In genomic region chr22:33274214-33274828, GRCh38 we compare ENCODE assay signal across 8 cellular contexts.
A peak's percentile ranks its signal among the peaks of the same experiment; 100 is the strongest.
DNase-seq lines count a peak whose midpoint lies in the region; ATAC-seq and TF ChIP-seq lines count a peak whose summit lies in the region.

No MANE protein-coding gene starts in this region.

- H3K79me2 ChIP-seq in GM23248 (ENCODE audit: insufficient read depth), result no peaks in the 10 kb centered on the region
- H3K79me2 ChIP-seq in mesendoderm (ENCODE audit: control insufficient read depth, insufficient read depth, low read length), result no peaks in the 10 kb centered on the region

- POLR2A ChIA-PET in CD8-positive, alpha-beta memory T cell (lab: Charles Lee), result no interaction called here

- DNase-seq in COLO668 (lab: John Stamatoyannopoulos, UW; ENCODE audit: unreplicated experiment) (peak; percentile 12), GM23248 (peak; percentile 36), mesendoderm (peak; percentile 69), medulla oblongata (ENCODE audit: extremely low spot score) (no peak)
- no peak for DNase-seq in effector memory CD8-positive, alpha-beta T cell
- no peak for DNase-seq in CD8-positive, alpha-beta memory T cell

- no peaks in the 10 kb centered on the region for H3K27me3 Mint-ChIP-seq in effector memory CD8-positive, alpha-beta T cell
- no peaks in the 10 kb centered on the region for H3K27me3 Mint-ChIP-seq in CD8-positive, alpha-beta memory T cell

- H3F3A ChIP-seq in GM23248 (ENCODE audit: insufficient read depth), result no peaks in the 10 kb centered on the region

- H3K36me3 Mint-ChIP-seq in effector memory CD8-positive, alpha-beta T cell (ENCODE audit: insufficient read depth), result no peaks in the 10 kb centered on the region
- H3K36me3 Mint-ChIP-seq in CD8-positive, alpha-beta memory T cell, result no peaks in the 10 kb centered on the region

- ATAC-seq in HG02610 (IDR thresholded peaks at IDR 0.05; ENCODE audit: unreplicated experiment), result no peak
- no peak for ATAC-seq in effector memory CD8-positive, alpha-beta T cell (replicated peaks)

- CTCF ChIA-PET in CD8-positive, alpha-beta memory T cell (lab: Charles Lee), result no interaction called here

- H2BK15ac ChIP-seq in mesendoderm (replicated peaks; ENCODE audit: low read depth), result no peak overlapping the region

- H2BK5ac ChIP-seq in mesendoderm (ENCODE audit: low read length), result no peak overlapping the region

- no peaks in the 10 kb centered on the region for H3K9me3 ChIP-seq in GM23248 (ENCODE audit: low read depth)
- H3K9me3 ChIP-seq in CD8-positive, alpha-beta memory T cell (ENCODE audit: low read length), result no peaks in the 10 kb centered on the region

- no peak overlapping the region for H3K4me2 ChIP-seq in GM23248 (ENCODE audit: unreplicated experiment)
- no peak overlapping the region for H3K4me2 ChIP-seq in mesendoderm (ENCODE audit: low read length)

- H4K8ac ChIP-seq in mesendoderm (ENCODE audit: low read depth, low read length), result no peak overlapping the region

- H3K4me1 ChIP-seq in GM23248 (ENCODE audit: insufficient read depth) (no peaks in the 10 kb centered on the region), mesendoderm (ENCODE audit: control insufficient read depth, low read depth, low read length) (no peaks in the 10 kb centered on the region)
- no peaks in the 10 kb centered on the region for H3K4me1 ChIP-seq in CD8-positive, alpha-beta memory T cell (ENCODE audit: insufficient read depth, low read length)

- no peaks in the 10 kb centered on the region for H3K79me1 ChIP-seq in mesendoderm (ENCODE audit: low read length)

- peaks cover 3 to 7% of the 10 kb centered on the region in 2 donors for H3K9me3 Mint-ChIP-seq in effector memory CD8-positive, alpha-beta T cell
- peaks cover 0 to 7% (median 2%) of the 10 kb centered on the region in 5 donors for H3K9me3 Mint-ChIP-seq in CD8-positive, alpha-beta memory T cell

- 87 to 88% methylated on average over 15 of the region's 15 CpGs for WGBS in GM23248 (ENCODE audit: low coverage in 1 of 2, low lambda C conversion rate in 2 of 2, missing lambda C conversion rate in 2 of 2), 2 experiments
- WGBS in mesendoderm (ENCODE audit: extremely low coverage, insufficient coverage, low lambda C conversion rate), result no CpG with 5 or more reads among the region's 15 CpGs

- H3K27ac Mint-ChIP-seq in effector memory CD8-positive, alpha-beta T cell, result no peak overlapping the region
- no peak overlapping the region for H3K27ac Mint-ChIP-seq in CD8-positive, alpha-beta memory T cell

- H3K27ac ChIP-seq in GM23248 (no peak overlapping the region), VCaP (peak overlapping the region; percentile 86; the same call in 1 of the 2 replicates), mesendoderm (ENCODE audit: low read depth, low read length) (no peak overlapping the region)
- H3K27ac ChIP-seq in CD8-positive, alpha-beta memory T cell (ENCODE audit: low read depth, low read length), result no peak overlapping the region

- H4K5ac ChIP-seq in mesendoderm (ENCODE audit: low read length), result no peak overlapping the region

- H3K36me3 ChIP-seq in GM23248 (ENCODE audit: low read depth) (no peaks in the 10 kb centered on the region), mesendoderm (ENCODE audit: control insufficient read depth, insufficient read depth, low read length) (no peaks in the 10 kb centered on the region)
- H3K36me3 ChIP-seq in CD8-positive, alpha-beta memory T cell (ENCODE audit: insufficient read depth, low read length), result no peaks in the 10 kb centered on the region

- H3K18ac ChIP-seq in mesendoderm (ENCODE audit: low read length), result no peak overlapping the region

- no peaks in the 10 kb centered on the region for H3K4me1 Mint-ChIP-seq in effector memory CD8-positive, alpha-beta T cell (ENCODE audit: low read depth in 2 of 2)
- no peaks in the 10 kb centered on the region for H3K4me1 Mint-ChIP-seq in CD8-positive, alpha-beta memory T cell

- H3K4me3 ChIP-seq in GM23248 (no peak overlapping the region), mesendoderm (ENCODE audit: low read length) (no peak overlapping the region)
- no peak overlapping the region for H3K4me3 ChIP-seq in CD8-positive, alpha-beta memory T cell (ENCODE audit: low read length)

- no peak overlapping the region for H2AFZ ChIP-seq in GM23248

- no peak overlapping the region for H3K4me3 Mint-ChIP-seq in effector memory CD8-positive, alpha-beta T cell
- no peak overlapping the region for H3K4me3 Mint-ChIP-seq in CD8-positive, alpha-beta memory T cell

- TF ChIP-seq CTCF in VCaP (conservative IDR thresholded peaks at IDR 0.05), result peak; percentile 47

- H3K9ac ChIP-seq in GM23248, result no peak overlapping the region
- H3K9ac ChIP-seq in mesendoderm (ENCODE audit: low read length), result no peak overlapping the region

- H4K20me1 ChIP-seq in GM23248 (ENCODE audit: insufficient read depth), result no peaks in the 10 kb centered on the region

- H2AK5ac ChIP-seq in mesendoderm (ENCODE audit: low read length), result no peak overlapping the region

- no peak overlapping the region for H3K23ac ChIP-seq in mesendoderm (ENCODE audit: low read length)

- H3K4ac ChIP-seq in mesendoderm (ENCODE audit: low read depth, low read length), result peak overlapping the region; percentile 50

- no peak overlapping the region for H2BK120ac ChIP-seq in mesendoderm (ENCODE audit: low read depth, low read length)

- no peaks in the 10 kb centered on the region for H3K27me3 ChIP-seq in GM23248 (replicated peaks; ENCODE audit: insufficient read depth)
- no peaks in the 10 kb centered on the region for H3K27me3 ChIP-seq in mesendoderm (ENCODE audit: insufficient read depth, low read length, poor library complexity)
- no peaks in the 10 kb centered on the region for H3K27me3 ChIP-seq in CD8-positive, alpha-beta memory T cell (ENCODE audit: insufficient read depth, low read length, poor library complexity, severe bottlenecking)

- H3K9me2 ChIP-seq in GM23248 (ENCODE audit: insufficient read depth), result no peaks in the 10 kb centered on the region

- in situ Hi-C loops in GM23248 (cut with MboI), result no loop called here

- no peak overlapping the region for H3K56ac ChIP-seq in mesendoderm (ENCODE audit: low read length)

Comparison
In these comparisons a context has a peak if more than half of its experiments do, and no peak if none do; other contexts are left out.
1. DNase-seq: peak in COLO668 (single experiment), GM23248 (single experiment) and mesendoderm (single experiment); none in effector memory CD8-positive, alpha-beta T cell (0 of 3), medulla oblongata (single experiment) and CD8-positive, alpha-beta memory T cell (0 of 5).